Comparison of ENCODE assay signal across 7 cellular contexts in genomic region chr2:166786707-166787106, GRCh38.
"Had no signal": no experiment of that assay in that cellular context is flagged by ENCODE, and none has a peak within 500 bp of the region (broad histone marks: within the 10 kb centered on the region; RNA-seq: fewer than 3 reads in every experiment).

No MANE protein-coding gene starts in this region.

- DNase-seq: IMR-90, KBM-7, KG1 had no signal

- H3K9ac ChIP-seq: KMS-11 had no signal

- H3K4me2 ChIP-seq: KMS-11 had no signal

- FAIRE-seq: HTR-8/SVneo, K562 had no signal

- H3K27ac ChIP-seq: HL-60, KMS-11 had no signal

- ATAC-seq: K562 had no signal

- H3K4me3 ChIP-seq: K562 had no signal
